In the genomic region with DNA sequence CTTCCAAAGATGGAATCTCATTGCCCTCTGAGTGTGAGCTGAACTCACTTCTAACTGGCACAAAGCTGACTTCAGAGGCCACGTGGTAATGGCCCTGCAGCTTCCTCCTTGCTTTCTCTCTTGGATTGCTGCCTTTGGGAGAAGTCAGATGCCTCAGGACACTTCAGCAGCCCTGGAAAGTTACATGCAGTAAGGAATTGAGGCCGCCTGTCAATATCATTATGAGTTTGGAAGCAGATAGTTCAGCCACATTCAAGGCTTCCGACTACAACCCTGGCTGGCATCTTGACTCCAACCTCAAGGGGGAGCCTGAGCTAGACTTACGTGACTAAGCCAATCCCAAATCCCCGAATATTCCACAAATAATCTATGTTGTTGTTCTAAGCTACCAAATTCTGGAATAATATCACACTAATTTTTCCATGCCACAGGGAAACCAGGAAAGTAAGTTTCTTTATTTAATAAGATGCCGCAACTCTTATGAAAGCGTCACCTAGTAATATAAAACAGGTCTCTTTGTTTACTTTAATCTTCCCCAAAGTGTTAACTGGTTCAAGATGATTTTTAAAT, we compare ENCODE assay signal across 8 cellular contexts. TPM values are rescaled to one million over a fixed set of nuclear protein-coding genes. Genes with fewer than 3 reads are reported as not detected.
A peak's percentile ranks its signal among the peaks of the same experiment; 100 is the strongest.
DNase-seq lines count a peak whose midpoint lies in the region; ATAC-seq, FAIRE-seq and TF ChIP-seq lines count a peak whose summit lies in the region.

No MANE protein-coding gene starts in this region.

- CTCF ChIA-PET in WTC11 (lab: Charles Lee) = interaction anchor here (0.6 to 3.9 kb wide), 47 partner anchors 9 to 314 kb away, joined by 3 to 44 read pairs (median 4); a partner anchor contains a TSS

- intact Hi-C loops in heart right ventricle (cut with DNase I) = loop anchor here in 9 of 10 donors (1.0 to 10.0 kb wide), 6 partner anchors 247 to 260 kb away; no protein-coding TSS in a partner anchor

- no peaks in the 10 kb centered on the region for H3K9me3 ChIP-seq in heart right ventricle

- no peaks in the 10 kb centered on the region for H3K4me1 Mint-ChIP-seq in WTC11

- DNase-seq in WTC11 (ENCODE audit: low spot score) (peak; percentile 58), heart right ventricle (peak; percentile 20 to 51), retinal pigment epithelial cell (ENCODE audit: low read depth) (peak; percentile 33)

- H3K27ac Mint-ChIP-seq in WTC11 = peak overlapping the region; percentile 55

- no peak overlapping the region for H2AFZ ChIP-seq in KMS-11 (ENCODE audit: low read depth)

- H3K9me3 Mint-ChIP-seq in WTC11 = no peaks in the 10 kb centered on the region

- FAIRE-seq in G401.6 (lab: Jason Lieb, UNC) = peak; percentile 90

- no peak overlapping the region for H3K4me3 ChIP-seq in KMS-11 (IDR thresholded peaks at IDR 0.05; ENCODE audit: insufficient read depth, low read depth, low read length)
- no peak overlapping the region for H3K4me3 ChIP-seq in heart right ventricle
- H3K4me3 ChIP-seq in retinal pigment epithelial cell (ENCODE audit: low read length) = no peak overlapping the region

- H3K4me2 ChIP-seq in KMS-11 = no peak overlapping the region

- no peaks in the 10 kb centered on the region for H4K20me1 ChIP-seq in KMS-11 (ENCODE audit: insufficient read depth)

- no peaks in the 10 kb centered on the region for H3K79me2 ChIP-seq in KMS-11 (ENCODE audit: insufficient read depth, low read depth)

- TF ChIP-seq CTCF in KMS-11 (conservative IDR thresholded peaks at IDR 0.05; ENCODE audit: low read depth, low read length) = peak; percentile 72
- TF ChIP-seq CTCF in WTC11 (IDR thresholded peaks at IDR 0.05) = peak; percentile 31; the same call in 1 of the 2 replicates
- peak; percentile 53 to 84 (median 72) for TF ChIP-seq CTCF in heart right ventricle (IDR thresholded peaks at IDR 0.05)
- peak; percentile 94 for TF ChIP-seq CTCF in retinal pigment epithelial cell (conservative IDR thresholded peaks at IDR 0.05; ENCODE audit: low read depth, low read length)

- H3K9ac ChIP-seq in KMS-11 = no peak overlapping the region

- peaks cover 16% of the 10 kb centered on the region for H3K36me3 Mint-ChIP-seq in WTC11

- H3K4me1 ChIP-seq in KMS-11 (ENCODE audit: low read depth, poor library complexity, severe bottlenecking) (peaks cover 11% of the 10 kb centered on the region), heart right ventricle (peaks cover 0 to 21% (median 7%) of the 10 kb centered on the region in 9 donors)

- H3K36me3 ChIP-seq in KMS-11 (ENCODE audit: insufficient read depth) = no peaks in the 10 kb centered on the region
- peaks cover 0 to 92% (median 12%) of the 10 kb centered on the region in 9 donors for H3K36me3 ChIP-seq in heart right ventricle

- H3K4me3 Mint-ChIP-seq in WTC11 = no peak overlapping the region

- ATAC-seq in WTC11 (peak; percentile 79), heart right ventricle (peak; percentile 51 to 86 (median 72)), GM21515 (IDR thresholded peaks at IDR 0.05; ENCODE audit: unreplicated experiment) (no peak), GM19463 (IDR thresholded peaks at IDR 0.05; ENCODE audit: unreplicated experiment) (no peak), GM21786 (IDR thresholded peaks at IDR 0.05; ENCODE audit: unreplicated experiment) (no peak)

- POLR2A ChIA-PET in WTC11 (lab: Charles Lee) = interaction anchor here (1.0 kb wide), 1 partner anchor 13 kb away, joined by 3 read pairs; no protein-coding TSS in a partner anchor

- H3K27me3 ChIP-seq in KMS-11 (ENCODE audit: insufficient read depth, low read depth) = no peaks in the 10 kb centered on the region
- H3K27me3 ChIP-seq in heart right ventricle = no peaks in the 10 kb centered on the region

- H3K27me3 Mint-ChIP-seq in WTC11 (ENCODE audit: low read depth) = no peaks in the 10 kb centered on the region

- WGBS in heart right ventricle, 2 donors = 48 to 54% methylated on average over 7 of the region's 7 CpGs

- H3K27ac ChIP-seq in KMS-11 (no peak overlapping the region), heart right ventricle (peak overlapping the region in 2 of 10 donors; percentile 6 to 23)

TF ChIP-seq in WTC11, 78 proteins besides CTCF, POLR2A, EP300 and RAD21 (continues in another document):
- TF ChIP-seq NFE2L1 (CRISPR knock-in tag; IDR thresholded peaks at IDR 0.05) = no peak
- no peak for TF ChIP-seq ZNF416 (CRISPR knock-in tag; IDR thresholded peaks at IDR 0.05)
- no peak for TF ChIP-seq GTF2I (CRISPR knock-in tag; conservative IDR thresholded peaks at IDR 0.05)
- TF ChIP-seq, protein P1, sequence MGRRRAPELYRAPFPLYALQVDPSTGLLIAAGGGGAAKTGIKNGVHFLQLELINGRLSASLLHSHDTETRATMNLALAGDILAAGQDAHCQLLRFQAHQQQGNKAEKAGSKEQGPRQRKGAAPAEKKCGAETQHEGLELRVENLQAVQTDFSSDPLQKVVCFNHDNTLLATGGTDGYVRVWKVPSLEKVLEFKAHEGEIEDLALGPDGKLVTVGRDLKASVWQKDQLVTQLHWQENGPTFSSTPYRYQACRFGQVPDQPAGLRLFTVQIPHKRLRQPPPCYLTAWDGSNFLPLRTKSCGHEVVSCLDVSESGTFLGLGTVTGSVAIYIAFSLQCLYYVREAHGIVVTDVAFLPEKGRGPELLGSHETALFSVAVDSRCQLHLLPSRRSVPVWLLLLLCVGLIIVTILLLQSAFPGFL (CRISPR knock-in tag; IDR thresholded peaks at IDR 0.05; ENCODE audit: borderline replicate concordance) = no peak
- no peak for TF ChIP-seq GABPB1 (CRISPR knock-in tag; IDR thresholded peaks at IDR 0.05)
- no peak for TF ChIP-seq ATF1 (CRISPR knock-in tag; IDR thresholded peaks at IDR 0.05)
- no peak for TF ChIP-seq CBFB (CRISPR knock-in tag; IDR thresholded peaks at IDR 0.05; ENCODE audit: low read depth)
- TF ChIP-seq, protein P2, sequence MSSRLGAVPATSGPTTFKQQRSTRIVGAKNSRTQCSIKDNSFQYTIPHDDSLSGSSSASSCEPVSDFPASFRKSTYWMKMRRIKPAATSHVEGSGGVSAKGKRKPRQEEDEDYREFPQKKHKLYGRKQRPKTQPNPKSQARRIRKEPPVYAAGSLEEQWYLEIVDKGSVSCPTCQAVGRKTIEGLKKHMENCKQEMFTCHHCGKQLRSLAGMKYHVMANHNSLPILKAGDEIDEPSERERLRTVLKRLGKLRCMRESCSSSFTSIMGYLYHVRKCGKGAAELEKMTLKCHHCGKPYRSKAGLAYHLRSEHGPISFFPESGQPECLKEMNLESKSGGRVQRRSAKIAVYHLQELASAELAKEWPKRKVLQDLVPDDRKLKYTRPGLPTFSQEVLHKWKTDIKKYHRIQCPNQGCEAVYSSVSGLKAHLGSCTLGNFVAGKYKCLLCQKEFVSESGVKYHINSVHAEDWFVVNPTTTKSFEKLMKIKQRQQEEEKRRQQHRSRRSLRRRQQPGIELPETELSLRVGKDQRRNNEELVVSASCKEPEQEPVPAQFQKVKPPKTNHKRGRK (CRISPR knock-in tag; IDR thresholded peaks at IDR 0.05; ENCODE audit: borderline replicate concordance) = no peak
- TF ChIP-seq ETV6 (CRISPR knock-in tag; IDR thresholded peaks at IDR 0.05) = no peak
- TF ChIP-seq SMAD4 (CRISPR knock-in tag; IDR thresholded peaks at IDR 0.05) = no peak
- TF ChIP-seq ELF4 (CRISPR knock-in tag; IDR thresholded peaks at IDR 0.05; ENCODE audit: low read depth) = no peak
- TF ChIP-seq, protein P3, sequence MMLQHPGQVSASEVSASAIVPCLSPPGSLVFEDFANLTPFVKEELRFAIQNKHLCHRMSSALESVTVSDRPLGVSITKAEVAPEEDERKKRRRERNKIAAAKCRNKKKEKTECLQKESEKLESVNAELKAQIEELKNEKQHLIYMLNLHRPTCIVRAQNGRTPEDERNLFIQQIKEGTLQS (CRISPR knock-in tag; conservative IDR thresholded peaks at IDR 0.05) = no peak
- TF ChIP-seq, protein P4, sequence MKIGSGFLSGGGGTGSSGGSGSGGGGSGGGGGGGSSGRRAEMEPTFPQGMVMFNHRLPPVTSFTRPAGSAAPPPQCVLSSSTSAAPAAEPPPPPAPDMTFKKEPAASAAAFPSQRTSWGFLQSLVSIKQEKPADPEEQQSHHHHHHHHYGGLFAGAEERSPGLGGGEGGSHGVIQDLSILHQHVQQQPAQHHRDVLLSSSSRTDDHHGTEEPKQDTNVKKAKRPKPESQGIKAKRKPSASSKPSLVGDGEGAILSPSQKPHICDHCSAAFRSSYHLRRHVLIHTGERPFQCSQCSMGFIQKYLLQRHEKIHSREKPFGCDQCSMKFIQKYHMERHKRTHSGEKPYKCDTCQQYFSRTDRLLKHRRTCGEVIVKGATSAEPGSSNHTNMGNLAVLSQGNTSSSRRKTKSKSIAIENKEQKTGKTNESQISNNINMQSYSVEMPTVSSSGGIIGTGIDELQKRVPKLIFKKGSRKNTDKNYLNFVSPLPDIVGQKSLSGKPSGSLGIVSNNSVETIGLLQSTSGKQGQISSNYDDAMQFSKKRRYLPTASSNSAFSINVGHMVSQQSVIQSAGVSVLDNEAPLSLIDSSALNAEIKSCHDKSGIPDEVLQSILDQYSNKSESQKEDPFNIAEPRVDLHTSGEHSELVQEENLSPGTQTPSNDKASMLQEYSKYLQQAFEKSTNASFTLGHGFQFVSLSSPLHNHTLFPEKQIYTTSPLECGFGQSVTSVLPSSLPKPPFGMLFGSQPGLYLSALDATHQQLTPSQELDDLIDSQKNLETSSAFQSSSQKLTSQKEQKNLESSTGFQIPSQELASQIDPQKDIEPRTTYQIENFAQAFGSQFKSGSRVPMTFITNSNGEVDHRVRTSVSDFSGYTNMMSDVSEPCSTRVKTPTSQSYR (CRISPR knock-in tag; IDR thresholded peaks at IDR 0.05) = no peak
- no peak for TF ChIP-seq MYBL2 (CRISPR knock-in tag; IDR thresholded peaks at IDR 0.05)

RNA-seq across cellular contexts. Expression of a gene that starts 13.6 kb away (rescaled TPM):
- total RNA-seq in WTC11 (2021) = 35.7 to 39.5 TPM (median 39.1 TPM) in 3 replicates
- total RNA-seq in heart right ventricle = 10 to 100 TPM; 24.1 to 42.6 (median 32.5) TPM
- 10 to 100 TPM; 14.8 to 14.9 TPM for polyA plus RNA-seq in heart right ventricle

RNA-seq across cellular contexts. Expression of a gene that starts 18.0 kb away (rescaled TPM):
- total RNA-seq in WTC11 (2021) = 0.69 to 0.74 TPM (median 0.69 TPM) in 3 replicates
- total RNA-seq in heart right ventricle = 10 to 100 TPM in 9 of 10 donors, 1 to 10 TPM in 1; 9.8 to 40.5 (median 23.5) TPM
- 10 to 100 TPM; 20.0 to 46.7 TPM for polyA plus RNA-seq in heart right ventricle

Comparison
In these comparisons a context has a peak if more than half of its experiments do, and no peak if none do; other contexts are left out.
1. CTCF ChIP-seq: peak in every context shown above with its lines; median percentile 94 in retinal pigment epithelial cell; 72 in KMS-11; 72 in heart right ventricle; 31 in WTC11.
2. ATAC-seq: peak in WTC11 (single experiment) and heart right ventricle (8 of 8); none in GM21515 (single experiment), GM19463 (single experiment) and GM21786 (single experiment).
3. Peak in every context shown above with its lines, with median percentiles within 50 percentile points of each other: DNase-seq.